Comparison of ENCODE assay signal across 17 cellular contexts in genomic region chr10:33537066-33537465, GRCh38.
A peak's percentile ranks its signal among the peaks of the same experiment; 100 is the strongest.
DNase-seq lines count a peak whose midpoint lies in the region; ATAC-seq and TF ChIP-seq lines count a peak whose summit lies in the region.
"Had no signal": no experiment of that assay in that cellular context is flagged by ENCODE, and none has a peak within 500 bp of the region (broad histone marks: within the 10 kb centered on the region; RNA-seq: fewer than 3 reads in every experiment).

No MANE protein-coding gene starts in this region.

- DNase-seq in AG04449 (ENCODE audit: low read depth, low spot score) (peak; percentile 31), LHCN-M2 (ENCODE audit: low read depth) (peak; percentile 18), choroid plexus epithelial cell (ENCODE audit: low read depth) (peak; percentile 53), non-pigmented ciliary epithelial cell (ENCODE audit: low read depth) (peak; percentile 19), ACHN (no peak), GM10248 (ENCODE audit: extremely low spot score) (no peak), kidney tubule cell (ENCODE audit: low spot score) (no peak)
- DNase-seq: C1 segment of cervical spinal cord, MM.1S, NCI-H1105, NCI-H187 treated with DMSO at 0.1 percent for 48 hours, NCI-H2171 treated with DMSO at 0.1 percent for 48 hours, NCI-H774, Right ventricle myocardium superior had no signal

- no peak overlapping the region for H3K4me3 ChIP-seq in AG04449 (ENCODE audit: low read depth, low read length)
- H3K4me3 ChIP-seq in choroid plexus epithelial cell (ENCODE audit: low read depth, low read length) = no peak overlapping the region
- H3K4me3 ChIP-seq: GM12878 had no signal

- POLR2A ChIA-PET in AG04449 (lab: Yijun Ruan, JAX) = no interaction called here
- POLR2A ChIA-PET in GM10248 (lab: Yijun Ruan, JAX) = no interaction called here

- in situ Hi-C loops in ACHN (cut with HindIII; ENCODE audit: low pct_ligation_motif_present, low pct_unique_long_range_greater_than_20kb, low sequenced_read_pairs) = no loop called here

- TF ChIP-seq CTCF in AG04449 (IDR thresholded peaks at IDR 0.05; ENCODE audit: insufficient read depth, low read length, missing control alignments) (no peak), choroid plexus epithelial cell (conservative IDR thresholded peaks at IDR 0.05; ENCODE audit: low read depth, low read length) (no peak), GM10248 (IDR thresholded peaks at IDR 0.05; ENCODE audit: control extremely low read depth, extremely low read depth, low read depth, missing control alignments) (no peak)

- ATAC-seq in HG03469 (IDR thresholded peaks at IDR 0.05; ENCODE audit: unreplicated experiment) = no peak
- ATAC-seq: GM12878, Panc1 had no signal

- CTCF ChIA-PET in AG04449 (lab: Yijun Ruan, JAX) (no interaction called here), GM10248 (lab: Yijun Ruan, JAX) (no interaction called here)

Comparison
In these comparisons a context has a peak if more than half of its experiments do, and no peak if none do; other contexts are left out.
1. DNase-seq: peak in AG04449 (single experiment), LHCN-M2 (single experiment), choroid plexus epithelial cell (single experiment) and non-pigmented ciliary epithelial cell (single experiment); none in ACHN (single experiment), GM10248 (single experiment) and kidney tubule cell (single experiment).